13 cellular contexts compared by ENCODE assay signal in the genomic region with DNA sequence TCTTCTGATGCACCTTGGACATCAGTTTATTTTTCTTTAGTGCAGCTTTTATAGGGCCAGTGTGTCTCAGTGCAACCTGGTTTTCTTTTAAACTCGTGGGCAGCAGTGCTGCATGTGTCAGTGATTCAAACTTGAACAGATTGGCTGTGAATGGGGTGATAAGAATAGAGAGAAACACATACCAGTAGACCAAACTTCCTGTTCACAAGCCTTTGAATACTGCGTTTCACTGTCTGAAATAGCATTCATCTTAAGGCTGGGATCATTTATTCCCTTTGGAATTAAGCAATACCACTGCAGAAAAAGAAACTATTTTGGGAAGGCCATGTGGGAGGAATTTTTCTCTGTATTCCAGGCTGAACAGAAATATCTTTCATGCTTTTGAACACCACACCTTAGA. TPM values are rescaled to one million over a fixed set of nuclear protein-coding genes. Genes with fewer than 3 reads are reported as not detected.
DNase-seq lines count a peak whose midpoint lies in the region; ATAC-seq and TF ChIP-seq lines count a peak whose summit lies in the region.
"Had no signal": no experiment of that assay in that cellular context is flagged by ENCODE, and none has a peak within 500 bp of the region (broad histone marks: within the 10 kb centered on the region; RNA-seq: fewer than 3 reads in every experiment).

No MANE protein-coding gene starts in this region.

- CTCF ChIA-PET in HCT116 (lab: Charles Lee): no interaction called here

- TF ChIP-seq RAD21 in HCT116 (IDR thresholded peaks at IDR 0.05; ENCODE audit: low read depth): no peak

- H3K79me2 ChIP-seq in HCT116 (ENCODE audit: insufficient read depth, low read length): peaks cover 99% of the 10 kb centered on the region

- H4K20me1 ChIP-seq in HCT116 (ENCODE audit: insufficient read depth): no peaks in the 10 kb centered on the region

- peak; percentile 49 for ATAC-seq in HCT116

- POLR2A ChIA-PET in HCT116 (lab: Charles Lee): interaction anchor here (1.1 to 13.2 kb wide), 5 partner anchors 6 to 171 kb away, joined by 3 to 152 read pairs (median 7); partner anchors contain the start of gene ABHD10

- H3K27me3 ChIP-seq in HCT116 (ENCODE audit: insufficient read depth, low read length) (no peaks in the 10 kb centered on the region), subcutaneous abdominal adipose tissue (ENCODE audit: control insufficient read depth in 5 of 5, insufficient read depth in 4 of 5, low read length in 5 of 5) (no peaks in the 10 kb centered on the region)
- H3K27me3 ChIP-seq: esophagus squamous epithelium had no signal

- RAD21 ChIA-PET in HCT116 (lab: Charles Lee; ENCODE audit: low non-redundant PET in 1 of 2, low total read pairs in 2 of 2, uncharacterized antibody in 2 of 2, unreplicated experiment in 2 of 2): no interaction called here

- DNase-seq in HCT116 (ENCODE audit: low read depth, low spot score) (no peak), cardiac fibroblast (ENCODE audit: low read depth in 2 of 2) (peak; percentile 80 to 90), kidney tubule cell (ENCODE audit: low spot score) (peak; percentile 51), NCI-H774 (lab: John Stamatoyannopoulos, UW) (no peak), NOMO-1 (lab: John Stamatoyannopoulos, UW; ENCODE audit: unreplicated experiment in 2 of 2) (no peak)
- DNase-seq in stimulated activated CD4-positive, alpha-beta T cell treated with anti-CD3 and anti-CD28 coated beads, Interleukin-2, amount 100 ng/mL, for 48 hours: no peak
- DNase-seq in activated CD4-positive, alpha-beta T cell treated with anti-CD3 and anti-CD28 coated beads, Interleukin-2, amount 50 U/mL, for 48 hours: no peak
- DNase-seq: activated naive CD8-positive, alpha-beta T cell treated with anti-CD3 and anti-CD28 coated beads, Interleukin-2, amount 10 ng/mL, durations not matched to agents 7 days and 5 days; esophagus squamous epithelium; NCI-H2081 treated with DMSO at 0.1 percent for 48 hours; SHP77 had no signal

- H3K4me3 ChIP-seq in HCT116 (replicated peaks in 1 of 2; ENCODE audit: low read depth in 1 of 2, low read length in 2 of 2): no peak overlapping the region
- H3K4me3 ChIP-seq in cardiac fibroblast (replicated peaks in 1 of 2; ENCODE audit: low read depth in 2 of 2, low read length in 2 of 2): no peak overlapping the region
- no peak overlapping the region for H3K4me3 ChIP-seq in subcutaneous abdominal adipose tissue (ENCODE audit: low read depth in 1 of 5, low read length in 5 of 5)
- H3K4me3 ChIP-seq: esophagus squamous epithelium had no signal

- TF ChIP-seq POLR2A in HCT116 (IDR thresholded peaks at IDR 0.05; ENCODE audit: borderline replicate concordance, extremely low read depth, insufficient read depth, insufficient read length): no peak

- no peak overlapping the region for H2AFZ ChIP-seq in HCT116 (ENCODE audit: low read depth, low read length, poor library complexity, severe bottlenecking)

- H3K9ac ChIP-seq in HCT116 (ENCODE audit: low read length) (peak overlapping the region; percentile 49), subcutaneous abdominal adipose tissue (ENCODE audit: low read length in 5 of 5) (no peak overlapping the region)

- H3K9me2 ChIP-seq in HCT116 (ENCODE audit: insufficient read depth): no peaks in the 10 kb centered on the region

- TF ChIP-seq CTCF in HCT116 (IDR thresholded peaks at IDR 0.05 in 2 of 3, conservative IDR thresholded peaks at IDR 0.05 in 1 of 3; ENCODE audit: borderline replicate concordance in 1 of 3, insufficient read depth in 1 of 3, low read depth in 2 of 3, low read length in 2 of 3): no peak
- no peak for TF ChIP-seq CTCF in cardiac fibroblast (IDR thresholded peaks at IDR 0.05; ENCODE audit: low read depth, low read length)

- H3K36me3 ChIP-seq in HCT116 (ENCODE audit: control insufficient read depth in 1 of 2, insufficient read depth in 2 of 2, low read length in 2 of 2) (peaks cover 0 to 21% of the 10 kb centered on the region in 2 experiments; a peak in 1 of 4 replicates), subcutaneous abdominal adipose tissue (ENCODE audit: control insufficient read depth in 5 of 5, insufficient read depth in 5 of 5, low read length in 5 of 5) (peaks cover 16 to 47% (median 28%) of the 10 kb centered on the region in 5 donors)

- BruUV-seq in HCT116 (replicated peaks; lab: Mats Ljungman, UMichigan): no TSS peak

- intact Hi-C loops in HCT116 (cut with micrococcal nuclease): loop anchor here (1.0 kb wide), 1 partner anchor 28 kb away; no protein-coding TSS in a partner anchor

- no peaks in the 10 kb centered on the region for H3K9me3 ChIP-seq in HCT116 (ENCODE audit: control insufficient read depth in 1 of 2, insufficient read depth in 1 of 2, low read depth in 1 of 2, low read length in 2 of 2)
- no peaks in the 10 kb centered on the region for H3K9me3 ChIP-seq in subcutaneous abdominal adipose tissue (ENCODE audit: control insufficient read depth in 5 of 5, low read length in 5 of 5)
- H3K9me3 ChIP-seq: esophagus squamous epithelium had no signal

- H3K4me2 ChIP-seq in HCT116 (ENCODE audit: low read length): peak overlapping the region; percentile 33

- peak overlapping the region; percentile 96 for H3K27ac ChIP-seq in HCT116 (ENCODE audit: low read depth, low read length)
- peak overlapping the region; percentile 52 for H3K27ac ChIP-seq in subcutaneous abdominal adipose tissue (ENCODE audit: low read depth, low read length)

- peaks cover 57 to 98% of the 10 kb centered on the region in 2 experiments for H3K4me1 ChIP-seq in HCT116 (ENCODE audit: control insufficient read depth in 1 of 2, insufficient read depth in 2 of 2, low read length in 2 of 2)
- peaks cover 0 to 50% (median 31%) of the 10 kb centered on the region in 5 donors for H3K4me1 ChIP-seq in subcutaneous abdominal adipose tissue (ENCODE audit: control insufficient read depth in 5 of 5, insufficient read depth in 5 of 5, low read length in 5 of 5)

TF ChIP-seq in HCT116, 20 proteins besides CTCF, POLR2A, EP300 and RAD21 (continues in another document):
- TF ChIP-seq ZFX (IDR thresholded peaks at IDR 0.05) (no peak), YY1 (IDR thresholded peaks at IDR 0.05; ENCODE audit: extremely low read depth, insufficient replicate concordance, low read depth, low read length) (no peak), SIN3A (IDR thresholded peaks at IDR 0.05; ENCODE audit: low read depth) (no peak), TCF7L2 (IDR thresholded peaks at IDR 0.05; ENCODE audit: borderline replicate concordance, extremely low read depth, insufficient read depth, insufficient read length) (no peak), MAX (IDR thresholded peaks at IDR 0.05) (no peak), ZNF274 (IDR thresholded peaks at IDR 0.05; ENCODE audit: low read depth, low read length) (no peak), REST (IDR thresholded peaks at IDR 0.05; ENCODE audit: low read depth) (no peak), CEBPB (IDR thresholded peaks at IDR 0.05; ENCODE audit: low read depth) (no peak), SP1 (IDR thresholded peaks at IDR 0.05; ENCODE audit: low read depth) (no peak), SRF (IDR thresholded peaks at IDR 0.05; ENCODE audit: low read depth) (no peak)
- TF ChIP-seq, protein P1, sequence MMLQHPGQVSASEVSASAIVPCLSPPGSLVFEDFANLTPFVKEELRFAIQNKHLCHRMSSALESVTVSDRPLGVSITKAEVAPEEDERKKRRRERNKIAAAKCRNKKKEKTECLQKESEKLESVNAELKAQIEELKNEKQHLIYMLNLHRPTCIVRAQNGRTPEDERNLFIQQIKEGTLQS (IDR thresholded peaks at IDR 0.05): no peak
- TF ChIP-seq, protein P2, sequence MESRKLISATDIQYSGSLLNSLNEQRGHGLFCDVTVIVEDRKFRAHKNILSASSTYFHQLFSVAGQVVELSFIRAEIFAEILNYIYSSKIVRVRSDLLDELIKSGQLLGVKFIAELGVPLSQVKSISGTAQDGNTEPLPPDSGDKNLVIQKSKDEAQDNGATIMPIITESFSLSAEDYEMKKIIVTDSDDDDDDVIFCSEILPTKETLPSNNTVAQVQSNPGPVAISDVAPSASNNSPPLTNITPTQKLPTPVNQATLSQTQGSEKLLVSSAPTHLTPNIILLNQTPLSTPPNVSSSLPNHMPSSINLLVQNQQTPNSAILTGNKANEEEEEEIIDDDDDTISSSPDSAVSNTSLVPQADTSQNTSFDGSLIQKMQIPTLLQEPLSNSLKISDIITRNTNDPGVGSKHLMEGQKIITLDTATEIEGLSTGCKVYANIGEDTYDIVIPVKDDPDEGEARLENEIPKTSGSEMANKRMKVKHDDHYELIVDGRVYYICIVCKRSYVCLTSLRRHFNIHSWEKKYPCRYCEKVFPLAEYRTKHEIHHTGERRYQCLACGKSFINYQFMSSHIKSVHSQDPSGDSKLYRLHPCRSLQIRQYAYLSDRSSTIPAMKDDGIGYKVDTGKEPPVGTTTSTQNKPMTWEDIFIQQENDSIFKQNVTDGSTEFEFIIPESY (IDR thresholded peaks at IDR 0.05; ENCODE audit: extremely low read depth, insufficient replicate concordance, low read length): no peak

RNA-seq across cellular contexts. Expression of gene PHLDB2, which starts 51.7 kb away (rescaled TPM):
- total RNA-seq in HCT116 (2021; ENCODE audit: unreplicated experiment): 143 TPM
- 37.9 and 46.8 TPM in 2 replicates for polyA plus RNA-seq in HCT116 (2012)
- total RNA-seq: HT-29 had no signal

Comparison
In these comparisons a context has a peak if more than half of its experiments do, and no peak if none do; other contexts are left out.
1. DNase-seq: peak in cardiac fibroblast (2 of 2) and kidney tubule cell (single experiment); none in HCT116 (single experiment), stimulated activated CD4-positive, alpha-beta T cell treated with anti-CD3 and anti-CD28 coated beads, Interleukin-2, amount 100 ng/mL, for 48 hours (0 of 2), activated CD4-positive, alpha-beta T cell treated with anti-CD3 and anti-CD28 coated beads, Interleukin-2, amount 50 U/mL, for 48 hours (0 of 2), NCI-H774 (single experiment) and NOMO-1 (0 of 2).